In genomic region chr1:193592325-193592724, GRCh38 we compare ENCODE assay signal across 14 cellular contexts.
DNase-seq lines count a peak whose midpoint lies in the region; ATAC-seq and TF ChIP-seq lines count a peak whose summit lies in the region.
"Had no signal": no experiment of that assay in that cellular context is flagged by ENCODE, and none has a peak within 500 bp of the region (broad histone marks: within the 10 kb centered on the region; RNA-seq: fewer than 3 reads in every experiment).

No MANE protein-coding gene starts in this region.

- no peaks in the 10 kb centered on the region for H3K9me3 Mint-ChIP-seq in activated CD4-positive, alpha-beta T cell treated with anti-CD3 and anti-CD28 coated beads for 36 hours (ENCODE audit: low read depth)
- peaks cover 5% of the 10 kb centered on the region for H3K9me3 Mint-ChIP-seq in T-helper 1 cell treated with Interleukin-12 subunit alpha and Interleukin-12 subunit beta and Interleukin-4 antibody, amounts not matched to agents 30 μg/mL and 1 μg/mL, for 36 hours

- POLR2A ChIA-PET in activated CD4-positive, alpha-beta T cell treated with anti-CD3 and anti-CD28 coated beads for 36 hours (lab: Charles Lee): no interaction called here

- H3K36me3 ChIP-seq in mucosa of descending colon (ENCODE audit: low read depth): no peaks in the 10 kb centered on the region

- H3K4me1 Mint-ChIP-seq in activated CD4-positive, alpha-beta T cell treated with anti-CD3 and anti-CD28 coated beads for 36 hours: peaks cover 17% of the 10 kb centered on the region
- H3K4me1 Mint-ChIP-seq in T-helper 1 cell treated with Interleukin-12 subunit alpha and Interleukin-12 subunit beta and Interleukin-4 antibody, amounts not matched to agents 30 μg/mL and 1 μg/mL, for 36 hours (ENCODE audit: low read depth): peaks cover 22% of the 10 kb centered on the region

- no peaks in the 10 kb centered on the region for H3K27me3 Mint-ChIP-seq in activated CD4-positive, alpha-beta T cell treated with anti-CD3 and anti-CD28 coated beads for 36 hours
- H3K27me3 Mint-ChIP-seq in T-helper 1 cell treated with Interleukin-12 subunit alpha and Interleukin-12 subunit beta and Interleukin-4 antibody, amounts not matched to agents 30 μg/mL and 1 μg/mL, for 36 hours (ENCODE audit: low read depth): no peaks in the 10 kb centered on the region

- no peak overlapping the region for H3K4me3 ChIP-seq in mucosa of descending colon
- H3K4me3 ChIP-seq: body of pancreas had no signal

- H3K36me3 Mint-ChIP-seq in activated CD4-positive, alpha-beta T cell treated with anti-CD3 and anti-CD28 coated beads for 36 hours (ENCODE audit: low read depth): no peaks in the 10 kb centered on the region
- peaks cover 2% of the 10 kb centered on the region for H3K36me3 Mint-ChIP-seq in T-helper 1 cell treated with Interleukin-12 subunit alpha and Interleukin-12 subunit beta and Interleukin-4 antibody, amounts not matched to agents 30 μg/mL and 1 μg/mL, for 36 hours (ENCODE audit: low read depth)
- H3K36me3 Mint-ChIP-seq: naive B cell had no signal

- H3K9me3 ChIP-seq in mucosa of descending colon: no peaks in the 10 kb centered on the region
- H3K9me3 ChIP-seq: body of pancreas had no signal

- H3K4me1 ChIP-seq in mucosa of descending colon (ENCODE audit: low read depth): no peaks in the 10 kb centered on the region
- H3K4me1 ChIP-seq: body of pancreas had no signal

- no peak for DNase-seq in activated CD4-positive, alpha-beta T cell treated with anti-CD3 and anti-CD28 coated beads for 36 hours
- no peak for DNase-seq in activated CD4-positive, alpha-beta T cell treated with anti-CD3 and anti-CD28 coated beads for 48 hours
- no peak for DNase-seq in mucosa of descending colon
- DNase-seq in activated naive CD4-positive, alpha-beta T cell (lab: John Stamatoyannopoulos, UW): no peak
- DNase-seq in cerebellar cortex (ENCODE audit: low spot score): no peak
- DNase-seq: activated CD4-positive, alpha-beta T cell treated with anti-CD3 and anti-CD28 coated beads, Interleukin-2, amount 50 U/mL, for 1 hour; body of pancreas; hypothalamus; naive B cell; NCI-H2081; NCI-H69 had no signal

- ATAC-seq in activated CD4-positive, alpha-beta T cell treated with anti-CD3 and anti-CD28 coated beads for 36 hours: peak; percentile 53
- ATAC-seq in GM21717 (IDR thresholded peaks at IDR 0.05; ENCODE audit: unreplicated experiment): peak; percentile 62
- peak; percentile 48 for ATAC-seq in mucosa of descending colon
- ATAC-seq in GM21526 (IDR thresholded peaks at IDR 0.05; ENCODE audit: low FRiP score, unreplicated experiment): no peak
- ATAC-seq: body of pancreas had no signal

- no peak for TF ChIP-seq CTCF in mucosa of descending colon (IDR thresholded peaks at IDR 0.05)

- intact Hi-C loops in activated CD4-positive, alpha-beta T cell treated with anti-CD3 and anti-CD28 coated beads for 36 hours (cut with DNase I, micrococcal nuclease): no loop called here
- intact Hi-C loops in mucosa of descending colon (cut with DNase I, micrococcal nuclease): no loop called here

- CTCF ChIA-PET in activated CD4-positive, alpha-beta T cell treated with anti-CD3 and anti-CD28 coated beads for 36 hours (lab: Charles Lee): interaction anchor here (0.9 kb wide), 1 partner anchor 9 kb away, joined by 3 read pairs; no protein-coding TSS in a partner anchor

- no peak overlapping the region for H3K4me3 Mint-ChIP-seq in activated CD4-positive, alpha-beta T cell treated with anti-CD3 and anti-CD28 coated beads for 36 hours
- H3K4me3 Mint-ChIP-seq in T-helper 1 cell treated with Interleukin-12 subunit alpha and Interleukin-12 subunit beta and Interleukin-4 antibody, amounts not matched to agents 30 μg/mL and 1 μg/mL, for 36 hours: peak overlapping the region; percentile 67

- H3K27ac Mint-ChIP-seq in activated CD4-positive, alpha-beta T cell treated with anti-CD3 and anti-CD28 coated beads for 36 hours: no peak overlapping the region
- H3K27ac Mint-ChIP-seq in T-helper 1 cell treated with Interleukin-12 subunit alpha and Interleukin-12 subunit beta and Interleukin-4 antibody, amounts not matched to agents 30 μg/mL and 1 μg/mL, for 36 hours: peak overlapping the region; percentile 70
